Comparison of ENCODE assay signal across 9 cellular contexts in the genomic region with DNA sequence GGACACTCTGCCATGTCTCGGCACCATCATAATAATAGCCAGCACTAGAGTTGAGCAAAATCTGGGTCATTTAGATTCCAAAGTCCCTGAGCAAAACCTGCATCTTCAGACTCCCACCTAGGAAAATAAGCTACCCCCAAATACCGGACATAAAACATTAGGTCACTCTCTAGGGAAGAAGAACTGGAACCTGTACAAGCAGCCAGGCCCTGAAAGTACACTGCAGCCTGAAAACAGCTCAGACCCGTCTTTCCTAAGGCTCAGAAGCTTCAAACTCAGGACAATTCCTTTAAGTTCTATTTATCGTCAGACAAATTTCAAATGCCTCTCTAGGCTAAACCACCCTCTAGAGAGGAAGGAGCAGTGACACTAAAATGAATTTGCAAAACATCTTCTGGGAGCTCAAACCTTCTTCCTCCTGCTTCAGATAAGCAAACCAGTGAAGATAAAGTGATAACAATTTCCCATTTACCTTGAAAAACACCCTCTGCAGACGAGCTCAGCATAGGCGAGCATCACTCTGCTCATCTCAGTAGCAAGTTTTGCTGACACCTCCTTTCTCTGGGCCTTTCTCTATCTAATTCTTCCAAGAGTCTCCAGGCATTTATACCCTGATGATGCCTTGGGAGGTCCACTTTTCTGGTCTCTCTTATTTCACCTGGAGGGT. TPM values are rescaled to one million over a fixed set of nuclear protein-coding genes. Genes with fewer than 3 reads are reported as not detected.
A peak's percentile ranks its signal among the peaks of the same experiment; 100 is the strongest.
DNase-seq lines count a peak whose midpoint lies in the region; ATAC-seq, FAIRE-seq and TF ChIP-seq lines count a peak whose summit lies in the region.
"Had no signal": no experiment of that assay in that cellular context is flagged by ENCODE, and none has a peak within 500 bp of the region (broad histone marks: within the 10 kb centered on the region; RNA-seq: fewer than 3 reads in every experiment).

No MANE protein-coding gene starts in this region.

- ATAC-seq in GM19324 (IDR thresholded peaks at IDR 0.05; ENCODE audit: low FRiP score, unreplicated experiment) = peak; percentile 18
- ATAC-seq in HG03432 (IDR thresholded peaks at IDR 0.05; ENCODE audit: unreplicated experiment) = peak; percentile 1
- ATAC-seq in GM21737 (IDR thresholded peaks at IDR 0.05; ENCODE audit: unreplicated experiment) = no peak
- ATAC-seq in pancreas = no peak

- H3K27ac ChIP-seq in effector memory CD4-positive, alpha-beta T cell (ENCODE audit: insufficient read depth, low read length, poor library complexity, severe bottlenecking) = peak overlapping the region; percentile 80
- H3K27ac ChIP-seq in pancreas = no peak overlapping the region

- WGBS in pancreas, 2 donors = 66 to 78% methylated on average over 6 of the region's 6 CpGs

- TF ChIP-seq CTCF in GM13976 (IDR thresholded peaks at IDR 0.05; ENCODE audit: borderline replicate concordance, control extremely low read depth, extremely low read depth, insufficient read depth, missing control alignments) (no peak), pancreas (IDR thresholded peaks at IDR 0.05) (no peak)

- H3K4me1 ChIP-seq in effector memory CD4-positive, alpha-beta T cell (ENCODE audit: control insufficient read depth, insufficient read depth, low read length, poor library complexity, severe bottlenecking) = peaks cover 87% of the 10 kb centered on the region
- H3K4me1 ChIP-seq in pancreas = no peaks in the 10 kb centered on the region

- in situ Hi-C loops in GM13976 (cut with MboI; ENCODE audit: low sequenced_read_pairs, unreplicated experiment) = no loop called here

- intact Hi-C loops in pancreas (cut with DNase I) = no loop called here

- no peak for FAIRE-seq in pancreas (lab: Jason Lieb, UNC)

- H3K27me3 ChIP-seq in effector memory CD4-positive, alpha-beta T cell (replicated peaks; ENCODE audit: control insufficient read depth, insufficient read depth, low read length, poor library complexity, severe bottlenecking) = no peaks in the 10 kb centered on the region
- H3K27me3 ChIP-seq in pancreas = no peaks in the 10 kb centered on the region
- H3K27me3 ChIP-seq: MG63 had no signal

- no peak for DNase-seq in effector memory CD4-positive, alpha-beta T cell
- peak; percentile 34 for DNase-seq in retina
- no peak for DNase-seq in GM13976 (ENCODE audit: low spot score)
- no peak for DNase-seq in NCI-H1436 (lab: John Stamatoyannopoulos, UW)
- no peak for DNase-seq in pancreas
- DNase-seq: MG63 had no signal

- H3K9me3 ChIP-seq in effector memory CD4-positive, alpha-beta T cell (ENCODE audit: control insufficient read depth, low read length) = no peaks in the 10 kb centered on the region
- no peaks in the 10 kb centered on the region for H3K9me3 ChIP-seq in pancreas
- H3K9me3 ChIP-seq: MG63 had no signal

- H3K36me3 ChIP-seq in effector memory CD4-positive, alpha-beta T cell (ENCODE audit: control insufficient read depth, insufficient read depth, low read length) = peaks cover 3% of the 10 kb centered on the region
- no peaks in the 10 kb centered on the region for H3K36me3 ChIP-seq in pancreas

- H3K4me3 ChIP-seq in effector memory CD4-positive, alpha-beta T cell (ENCODE audit: insufficient read depth, low read depth, low read length, poor library complexity, severe bottlenecking) = peak overlapping the region; percentile 32
- no peak overlapping the region for H3K4me3 ChIP-seq in pancreas
- H3K4me3 ChIP-seq: MG63 had no signal

RNA-seq across cellular contexts. Expression of a gene that starts 34.0 kb away (rescaled TPM):
- total RNA-seq in pancreas = 1 to 10 TPM in 2 of 6 donors, under 1 TPM in 4; 0.47 to 3.0 (median 0.83) TPM
- polyA plus RNA-seq in pancreas = under 1 TPM; 0.38 to 0.65 TPM

Comparison
In these comparisons a context has a peak if more than half of its experiments do, and no peak if none do; other contexts are left out.
1. ATAC-seq: peak in GM19324 (single experiment) and HG03432 (single experiment); none in GM21737 (single experiment) and pancreas (0 of 4).